Comparison of ENCODE assay signal across 17 cellular contexts in the genomic region with DNA sequence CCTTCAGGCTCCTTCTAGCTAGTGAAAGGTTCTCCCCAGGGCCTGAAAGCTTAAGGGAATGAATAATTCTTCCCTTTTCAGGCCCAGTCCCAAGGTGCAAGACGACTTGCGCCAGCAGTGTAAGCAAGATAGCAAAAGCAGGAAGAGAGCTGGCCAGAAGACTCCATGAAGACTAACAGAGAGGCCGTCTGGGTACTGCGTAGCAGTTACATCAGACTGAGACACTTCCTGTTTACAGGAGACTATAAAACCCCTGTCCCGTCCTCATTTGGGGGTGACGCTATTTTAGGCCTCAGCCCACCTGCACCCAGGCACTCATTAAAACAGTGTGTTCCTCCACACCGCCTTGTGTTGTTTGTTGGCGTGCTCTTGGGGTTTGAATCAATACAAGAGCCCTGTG.
DNase-seq lines count a peak whose midpoint lies in the region; ATAC-seq and TF ChIP-seq lines count a peak whose summit lies in the region.
"Had no signal": no experiment of that assay in that cellular context is flagged by ENCODE, and none has a peak within 500 bp of the region (broad histone marks: within the 10 kb centered on the region; RNA-seq: fewer than 3 reads in every experiment).

No MANE protein-coding gene starts in this region.

- H4K5ac ChIP-seq in IMR-90 (ENCODE audit: low read depth, low read length) (peak overlapping the region; percentile 85), mesendoderm (ENCODE audit: low read length) (no peak overlapping the region)

- H2BK120ac ChIP-seq in IMR-90 (ENCODE audit: low read depth, low read length) (no peak overlapping the region), mesendoderm (ENCODE audit: low read depth, low read length) (no peak overlapping the region)

- H3K4me1 Mint-ChIP-seq in activated T-cell treated with anti-CD3 and anti-CD28 coated beads, Interleukin-2, amount 50 U/mL, for 24 hours (ENCODE audit: low read depth) = no peaks in the 10 kb centered on the region
- H3K4me1 Mint-ChIP-seq: CD4-positive, alpha-beta memory T cell had no signal

- H4K20me1 ChIP-seq in IMR-90 (ENCODE audit: insufficient read depth, low read length) = no peaks in the 10 kb centered on the region

- H3K4me1 ChIP-seq in IMR-90 (ENCODE audit: control insufficient read depth, insufficient read depth, low read length) = no peaks in the 10 kb centered on the region
- H3K4me1 ChIP-seq in mesendoderm (ENCODE audit: control insufficient read depth, low read depth, low read length) = no peaks in the 10 kb centered on the region
- H3K4me1 ChIP-seq: BE2C had no signal

- intact Hi-C loops in IMR-90 (cut with micrococcal nuclease) = no loop called here

- ATAC-seq in IMR-90 (ENCODE audit: low read depth) = no peak
- no peak for ATAC-seq in HG03108 (IDR thresholded peaks at IDR 0.05; ENCODE audit: unreplicated experiment)

- H3K9me3 Mint-ChIP-seq in activated T-cell treated with anti-CD3 and anti-CD28 coated beads, Interleukin-2, amount 50 U/mL, for 24 hours = no peaks in the 10 kb centered on the region

- H3K56ac ChIP-seq in IMR-90 (ENCODE audit: extremely low read depth, insufficient read depth, low read length) (no peak overlapping the region), mesendoderm (ENCODE audit: low read length) (no peak overlapping the region)

- H3K27ac ChIP-seq in IMR-90 (ENCODE audit: insufficient read depth, low read length) (no peak overlapping the region), mesendoderm (ENCODE audit: low read depth, low read length) (no peak overlapping the region)
- H3K27ac ChIP-seq: PC-9 had no signal

- no peaks in the 10 kb centered on the region for H3K79me1 ChIP-seq in IMR-90 (ENCODE audit: low read depth in 1 of 2, low read length in 2 of 2)
- no peaks in the 10 kb centered on the region for H3K79me1 ChIP-seq in mesendoderm (ENCODE audit: low read length)

- H2BK20ac ChIP-seq in IMR-90 (ENCODE audit: low read depth, low read length) = 0 out of 2 replicates have a peak overlapping the region, but pooled peaks have one; percentile 50

- no peak overlapping the region for H3K4ac ChIP-seq in IMR-90 (ENCODE audit: low read depth, low read length)
- H3K4ac ChIP-seq in mesendoderm (ENCODE audit: low read depth, low read length) = no peak overlapping the region

- no peaks in the 10 kb centered on the region for H3K9me3 ChIP-seq in IMR-90 (ENCODE audit: control insufficient read depth, insufficient read depth, low read length)
- H3K9me3 ChIP-seq: BE2C, SK-N-SH had no signal

- H3K9ac ChIP-seq in IMR-90 (ENCODE audit: low read depth, low read length) (no peak overlapping the region), mesendoderm (ENCODE audit: low read length) (no peak overlapping the region)
- H3K9ac ChIP-seq: SK-N-SH had no signal

- BruUV-seq in IMR-90 (replicated peaks; lab: Mats Ljungman, UMichigan) = no TSS peak

- no peak overlapping the region for H2AK5ac ChIP-seq in IMR-90 (ENCODE audit: low read depth, low read length)
- no peak overlapping the region for H2AK5ac ChIP-seq in mesendoderm (ENCODE audit: low read length)

- H2BK5ac ChIP-seq in IMR-90 (ENCODE audit: low read depth, low read length, poor library complexity, severe bottlenecking) = no peak overlapping the region
- no peak overlapping the region for H2BK5ac ChIP-seq in mesendoderm (ENCODE audit: low read length)

- no peak overlapping the region for H3K23ac ChIP-seq in IMR-90 (ENCODE audit: low read depth, low read length)
- H3K23ac ChIP-seq in mesendoderm (ENCODE audit: low read length) = no peak overlapping the region

- no peaks in the 10 kb centered on the region for H3K9me1 ChIP-seq in IMR-90 (ENCODE audit: insufficient read depth, low read length)

- H2BK15ac ChIP-seq in IMR-90 (ENCODE audit: low read depth, low read length) (no peak overlapping the region), mesendoderm (replicated peaks; ENCODE audit: low read depth) (no peak overlapping the region)

- POLR2A ChIA-PET in IMR-90 (lab: Charles Lee; ENCODE audit: unreplicated experiment) = no interaction called here

- H3K18ac ChIP-seq in IMR-90 (ENCODE audit: low read depth, low read length) (no peak overlapping the region), mesendoderm (ENCODE audit: low read length) (no peak overlapping the region)

- H3K4me3 ChIP-seq in IMR-90 (ENCODE audit: insufficient read depth, low read depth, low read length) (no peak overlapping the region), mesendoderm (ENCODE audit: low read length) (no peak overlapping the region)
- H3K4me3 ChIP-seq: PC-9 had no signal

- H2AFZ ChIP-seq in IMR-90 (replicated peaks; ENCODE audit: low read length, poor library complexity) = peak overlapping the region; percentile 70
- H2AFZ ChIP-seq: PC-9 had no signal

- no peaks in the 10 kb centered on the region for H3K36me3 ChIP-seq in IMR-90 (ENCODE audit: control insufficient read depth, insufficient read depth, low read length)
- no peaks in the 10 kb centered on the region for H3K36me3 ChIP-seq in mesendoderm (ENCODE audit: control insufficient read depth, insufficient read depth, low read length)
- H3K36me3 ChIP-seq: BE2C had no signal

- dilution Hi-C loops in IMR-90 (cut with HindIII; ENCODE audit: low sequenced_read_pairs, unreplicated experiment) = no loop called here

- no peaks in the 10 kb centered on the region for H3K79me2 ChIP-seq in mesendoderm (ENCODE audit: control insufficient read depth, insufficient read depth, low read length)

- 0 out of 4 replicates have a peak overlapping the region, but pooled peaks of 1 of the 2 experiments have one; percentile 15 for H4K8ac ChIP-seq in IMR-90 (ENCODE audit: low read depth in 2 of 2, low read length in 2 of 2)
- H4K8ac ChIP-seq in mesendoderm (ENCODE audit: low read depth, low read length) = no peak overlapping the region

- no peak overlapping the region for H4K91ac ChIP-seq in IMR-90 (ENCODE audit: insufficient read depth, low read depth, low read length)

- H3K4me3 Mint-ChIP-seq in activated T-cell treated with anti-CD3 and anti-CD28 coated beads, Interleukin-2, amount 50 U/mL, for 24 hours = no peak overlapping the region
- H3K4me3 Mint-ChIP-seq: CD4-positive, alpha-beta memory T cell had no signal

- TF ChIP-seq RAD21 in IMR-90 (IDR thresholded peaks at IDR 0.05; ENCODE audit: low read length) = no peak

- CTCF ChIA-PET in IMR-90 (lab: Yijun Ruan, JAX) = interaction anchor here (0.8 kb wide), 1 partner anchor 410 kb away, joined by 3 read pairs; no protein-coding TSS in a partner anchor

- no peak overlapping the region for H3K27ac Mint-ChIP-seq in activated T-cell treated with anti-CD3 and anti-CD28 coated beads, Interleukin-2, amount 50 U/mL, for 24 hours
- H3K27ac Mint-ChIP-seq: CD4-positive, alpha-beta memory T cell had no signal

- TF ChIP-seq CTCF in IMR-90 (conservative IDR thresholded peaks at IDR 0.05; ENCODE audit: low read depth, low read length) = no peak

- H2AK9ac ChIP-seq in IMR-90 (replicated peaks; ENCODE audit: low read depth, low read length, poor library complexity) = no peak overlapping the region

- peak; percentile 4 for DNase-seq in IMR-90
- DNase-seq in OCI-M1 (lab: John Stamatoyannopoulos, UW) = peak; percentile 21
- peak; percentile 37 for DNase-seq in dermis blood vessel endothelial cell
- peak; percentile 6 for DNase-seq in mesendoderm
- no peak for DNase-seq in activated CD8-positive, alpha-beta memory T cell treated with anti-CD3 and anti-CD28 coated beads for 24 hours
- DNase-seq in activated T-cell treated with anti-CD3 and anti-CD28 coated beads, Interleukin-2, amount 50 U/mL, for 24 hours = no peak
- DNase-seq: BE2C; CD4-positive, alpha-beta memory T cell; H7; Karpas-422; NCI-H1105; NCI-H1694 treated with DMSO at 0.1 percent for 48 hours; NCI-H345; NCI-H526 treated with DMSO at 0.1 percent for 48 hours; PC-9; SK-N-SH had no signal

- H3K27me3 Mint-ChIP-seq in activated T-cell treated with anti-CD3 and anti-CD28 coated beads, Interleukin-2, amount 50 U/mL, for 24 hours = peaks cover 4% of the 10 kb centered on the region

- no peaks in the 10 kb centered on the region for H3K27me3 ChIP-seq in IMR-90 (ENCODE audit: control insufficient read depth, insufficient read depth, low read length)
- H3K27me3 ChIP-seq in mesendoderm (ENCODE audit: insufficient read depth, low read length, poor library complexity) = no peaks in the 10 kb centered on the region

- no peak for TF ChIP-seq POLR2A in IMR-90 (IDR thresholded peaks at IDR 0.05; ENCODE audit: low read depth, low read length)

- in situ Hi-C loops in IMR-90 (cut with MboI; ENCODE audit: low sequenced_read_pairs) = no loop called here

- H3K14ac ChIP-seq in IMR-90 (replicated peaks; ENCODE audit: low read depth, low read length) = no peak overlapping the region

- H3K4me2 ChIP-seq in IMR-90 (ENCODE audit: low read depth, low read length) (no peak overlapping the region), mesendoderm (ENCODE audit: low read length) (no peak overlapping the region)
- H3K4me2 ChIP-seq: PC-9, SK-N-SH had no signal

- no peaks in the 10 kb centered on the region for H3K36me3 Mint-ChIP-seq in activated T-cell treated with anti-CD3 and anti-CD28 coated beads, Interleukin-2, amount 50 U/mL, for 24 hours (ENCODE audit: low read depth)
- H3K36me3 Mint-ChIP-seq: CD4-positive, alpha-beta memory T cell had no signal

- WGBS in IMR-90 (ENCODE audit: extremely low coverage in 2 of 2, insufficient read length in 1 of 2), 2 experiments = no CpG with 5 or more reads among the region's 8 CpGs
- WGBS in mesendoderm (ENCODE audit: extremely low coverage, insufficient coverage, low lambda C conversion rate) = no CpG with 5 or more reads among the region's 8 CpGs

TF ChIP-seq in IMR-90, 13 proteins besides CTCF, POLR2A, EP300 and RAD21 (continues in another document):
- TF ChIP-seq USF2 (IDR thresholded peaks at IDR 0.05; ENCODE audit: low read depth, low read length) (no peak), MXI1 (IDR thresholded peaks at IDR 0.05; ENCODE audit: borderline replicate concordance, low read depth, low read length) (no peak), RFX5 (IDR thresholded peaks at IDR 0.05; ENCODE audit: low read depth, low read length) (no peak), FOS (IDR thresholded peaks at IDR 0.05; ENCODE audit: low read depth, low read length) (no peak), CHD1 (IDR thresholded peaks at IDR 0.05; ENCODE audit: low read depth, low read length) (no peak), RCOR1 (IDR thresholded peaks at IDR 0.05; ENCODE audit: insufficient replicate concordance, low read length) (no peak), CEBPB (IDR thresholded peaks at IDR 0.05; ENCODE audit: low read depth, low read length) (no peak), NFE2L2 (IDR thresholded peaks at IDR 0.05; ENCODE audit: low read depth, low read length) (no peak), MAFK (IDR thresholded peaks at IDR 0.05; ENCODE audit: low read depth, low read length) (no peak), BHLHE40 (IDR thresholded peaks at IDR 0.05; ENCODE audit: low read depth, low read length) (no peak)

Comparison
In these comparisons a context has a peak if more than half of its experiments do, and no peak if none do; other contexts are left out.
1. DNase-seq: peak in IMR-90 (single experiment), OCI-M1 (single experiment), dermis blood vessel endothelial cell (single experiment) and mesendoderm (single experiment); none in activated CD8-positive, alpha-beta memory T cell treated with anti-CD3 and anti-CD28 coated beads for 24 hours (single experiment) and activated T-cell treated with anti-CD3 and anti-CD28 coated beads, Interleukin-2, amount 50 U/mL, for 24 hours (single experiment).